ENCODE assay signal across 1 cellular context in the genomic region with DNA sequence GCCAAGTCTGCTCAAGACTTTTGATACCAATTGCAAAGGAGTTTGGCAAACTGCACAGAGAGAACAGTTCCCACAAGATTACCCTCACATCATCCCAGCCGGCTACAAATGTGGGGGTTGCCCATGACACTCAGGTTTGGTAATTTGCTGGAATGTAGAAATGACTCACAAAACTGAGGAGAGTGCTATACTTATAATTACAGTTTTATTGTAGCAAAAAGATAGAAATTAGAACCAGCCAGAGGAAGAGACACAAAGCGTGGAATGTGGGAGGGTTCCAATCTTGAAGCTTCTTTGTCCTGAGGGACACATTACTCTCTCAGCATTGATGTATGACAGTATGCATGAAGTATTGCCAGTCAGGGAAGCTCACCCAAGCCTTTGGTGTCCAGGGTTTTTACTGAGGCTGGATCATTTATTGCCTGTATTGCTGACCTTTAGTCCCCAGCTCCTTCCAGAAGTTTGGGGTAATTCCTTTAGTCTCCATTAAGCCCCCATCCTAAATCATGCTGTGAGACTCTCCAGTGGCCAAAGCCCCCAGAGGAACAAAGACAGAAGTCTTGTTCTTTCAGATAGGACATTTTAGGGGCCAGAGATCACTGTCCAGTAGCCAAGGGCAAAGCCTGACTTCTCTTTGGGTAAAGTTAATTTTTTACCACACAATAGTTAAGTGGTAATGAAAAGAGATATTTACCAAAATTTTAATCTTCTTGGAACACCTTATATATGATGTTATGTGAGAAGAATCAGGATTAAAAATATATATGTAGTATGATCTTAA.
TF ChIP-seq lines count a peak whose summit lies in the region.

No MANE protein-coding gene starts in this region.

TF ChIP-seq in GM23338, 12 proteins besides CTCF, POLR2A, EP300 and RAD21 (continued from another document):
- TF ChIP-seq CREB1 (CRISPR knock-in tag; IDR thresholded peaks at IDR 0.05; ENCODE audit: low read depth) = no peak
- TF ChIP-seq, protein P1, sequence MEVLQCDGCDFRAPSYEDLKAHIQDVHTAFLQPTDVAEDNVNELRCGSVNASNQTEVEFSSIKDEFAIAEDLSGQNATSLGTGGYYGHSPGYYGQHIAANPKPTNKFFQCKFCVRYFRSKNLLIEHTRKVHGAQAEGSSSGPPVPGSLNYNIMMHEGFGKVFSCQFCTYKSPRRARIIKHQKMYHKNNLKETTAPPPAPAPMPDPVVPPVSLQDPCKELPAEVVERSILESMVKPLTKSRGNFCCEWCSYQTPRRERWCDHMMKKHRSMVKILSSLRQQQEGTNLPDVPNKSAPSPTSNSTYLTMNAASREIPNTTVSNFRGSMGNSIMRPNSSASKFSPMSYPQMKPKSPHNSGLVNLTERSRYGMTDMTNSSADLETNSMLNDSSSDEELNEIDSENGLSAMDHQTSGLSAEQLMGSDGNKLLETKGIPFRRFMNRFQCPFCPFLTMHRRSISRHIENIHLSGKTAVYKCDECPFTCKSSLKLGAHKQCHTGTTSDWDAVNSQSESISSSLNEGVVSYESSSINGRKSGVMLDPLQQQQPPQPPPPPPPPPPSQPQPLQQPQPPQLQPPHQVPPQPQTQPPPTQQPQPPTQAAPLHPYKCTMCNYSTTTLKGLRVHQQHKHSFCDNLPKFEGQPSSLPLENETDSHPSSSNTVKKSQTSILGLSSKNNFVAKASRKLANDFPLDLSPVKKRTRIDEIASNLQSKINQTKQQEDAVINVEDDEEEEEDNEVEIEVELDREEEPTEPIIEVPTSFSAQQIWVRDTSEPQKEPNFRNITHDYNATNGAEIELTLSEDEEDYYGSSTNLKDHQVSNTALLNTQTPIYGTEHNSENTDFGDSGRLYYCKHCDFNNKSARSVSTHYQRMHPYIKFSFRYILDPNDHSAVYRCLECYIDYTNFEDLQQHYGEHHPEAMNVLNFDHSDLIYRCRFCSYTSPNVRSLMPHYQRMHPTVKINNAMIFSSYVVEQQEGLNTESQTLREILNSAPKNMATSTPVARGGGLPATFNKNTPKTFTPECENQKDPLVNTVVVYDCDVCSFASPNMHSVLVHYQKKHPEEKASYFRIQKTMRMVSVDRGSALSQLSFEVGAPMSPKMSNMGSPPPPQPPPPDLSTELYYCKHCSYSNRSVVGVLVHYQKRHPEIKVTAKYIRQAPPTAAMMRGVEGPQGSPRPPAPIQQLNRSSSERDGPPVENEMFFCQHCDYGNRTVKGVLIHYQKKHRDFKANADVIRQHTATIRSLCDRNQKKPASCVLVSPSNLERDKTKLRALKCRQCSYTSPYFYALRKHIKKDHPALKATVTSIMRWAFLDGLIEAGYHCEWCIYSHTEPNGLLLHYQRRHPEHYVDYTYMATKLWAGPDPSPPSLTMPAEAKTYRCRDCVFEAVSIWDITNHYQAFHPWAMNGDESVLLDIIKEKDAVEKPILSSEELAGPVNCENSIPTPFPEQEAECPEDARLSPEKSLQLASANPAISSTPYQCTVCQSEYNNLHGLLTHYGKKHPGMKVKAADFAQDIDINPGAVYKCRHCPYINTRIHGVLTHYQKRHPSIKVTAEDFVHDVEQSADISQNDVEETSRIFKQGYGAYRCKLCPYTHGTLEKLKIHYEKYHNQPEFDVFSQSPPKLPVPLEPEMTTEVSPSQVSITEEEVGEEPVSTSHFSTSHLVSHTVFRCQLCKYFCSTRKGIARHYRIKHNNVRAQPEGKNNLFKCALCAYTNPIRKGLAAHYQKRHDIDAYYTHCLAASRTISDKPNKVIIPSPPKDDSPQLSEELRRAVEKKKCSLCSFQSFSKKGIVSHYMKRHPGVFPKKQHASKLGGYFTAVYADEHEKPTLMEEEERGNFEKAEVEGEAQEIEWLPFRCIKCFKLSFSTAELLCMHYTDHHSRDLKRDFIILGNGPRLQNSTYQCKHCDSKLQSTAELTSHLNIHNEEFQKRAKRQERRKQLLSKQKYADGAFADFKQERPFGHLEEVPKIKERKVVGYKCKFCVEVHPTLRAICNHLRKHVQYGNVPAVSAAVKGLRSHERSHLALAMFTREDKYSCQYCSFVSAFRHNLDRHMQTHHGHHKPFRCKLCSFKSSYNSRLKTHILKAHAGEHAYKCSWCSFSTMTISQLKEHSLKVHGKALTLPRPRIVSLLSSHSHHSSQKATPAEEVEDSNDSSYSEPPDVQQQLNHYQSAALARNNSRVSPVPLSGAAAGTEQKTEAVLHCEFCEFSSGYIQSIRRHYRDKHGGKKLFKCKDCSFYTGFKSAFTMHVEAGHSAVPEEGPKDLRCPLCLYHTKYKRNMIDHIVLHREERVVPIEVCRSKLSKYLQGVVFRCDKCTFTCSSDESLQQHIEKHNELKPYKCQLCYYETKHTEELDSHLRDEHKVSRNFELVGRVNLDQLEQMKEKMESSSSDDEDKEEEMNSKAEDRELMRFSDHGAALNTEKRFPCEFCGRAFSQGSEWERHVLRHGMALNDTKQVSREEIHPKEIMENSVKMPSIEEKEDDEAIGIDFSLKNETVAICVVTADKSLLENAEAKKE (CRISPR knock-in tag; IDR thresholded peaks at IDR 0.05) = no peak
- TF ChIP-seq, protein P2, sequence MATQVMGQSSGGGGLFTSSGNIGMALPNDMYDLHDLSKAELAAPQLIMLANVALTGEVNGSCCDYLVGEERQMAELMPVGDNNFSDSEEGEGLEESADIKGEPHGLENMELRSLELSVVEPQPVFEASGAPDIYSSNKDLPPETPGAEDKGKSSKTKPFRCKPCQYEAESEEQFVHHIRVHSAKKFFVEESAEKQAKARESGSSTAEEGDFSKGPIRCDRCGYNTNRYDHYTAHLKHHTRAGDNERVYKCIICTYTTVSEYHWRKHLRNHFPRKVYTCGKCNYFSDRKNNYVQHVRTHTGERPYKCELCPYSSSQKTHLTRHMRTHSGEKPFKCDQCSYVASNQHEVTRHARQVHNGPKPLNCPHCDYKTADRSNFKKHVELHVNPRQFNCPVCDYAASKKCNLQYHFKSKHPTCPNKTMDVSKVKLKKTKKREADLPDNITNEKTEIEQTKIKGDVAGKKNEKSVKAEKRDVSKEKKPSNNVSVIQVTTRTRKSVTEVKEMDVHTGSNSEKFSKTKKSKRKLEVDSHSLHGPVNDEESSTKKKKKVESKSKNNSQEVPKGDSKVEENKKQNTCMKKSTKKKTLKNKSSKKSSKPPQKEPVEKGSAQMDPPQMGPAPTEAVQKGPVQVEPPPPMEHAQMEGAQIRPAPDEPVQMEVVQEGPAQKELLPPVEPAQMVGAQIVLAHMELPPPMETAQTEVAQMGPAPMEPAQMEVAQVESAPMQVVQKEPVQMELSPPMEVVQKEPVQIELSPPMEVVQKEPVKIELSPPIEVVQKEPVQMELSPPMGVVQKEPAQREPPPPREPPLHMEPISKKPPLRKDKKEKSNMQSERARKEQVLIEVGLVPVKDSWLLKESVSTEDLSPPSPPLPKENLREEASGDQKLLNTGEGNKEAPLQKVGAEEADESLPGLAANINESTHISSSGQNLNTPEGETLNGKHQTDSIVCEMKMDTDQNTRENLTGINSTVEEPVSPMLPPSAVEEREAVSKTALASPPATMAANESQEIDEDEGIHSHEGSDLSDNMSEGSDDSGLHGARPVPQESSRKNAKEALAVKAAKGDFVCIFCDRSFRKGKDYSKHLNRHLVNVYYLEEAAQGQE (IDR thresholded peaks at IDR 0.05; ENCODE audit: unreplicated experiment) = no peak
- no peak for TF ChIP-seq STAT1 (IDR thresholded peaks at IDR 0.05; ENCODE audit: unreplicated experiment)
- no peak for TF ChIP-seq ZNF331 (CRISPR knock-in tag; IDR thresholded peaks at IDR 0.05; ENCODE audit: low read depth)
- TF ChIP-seq JUNB (IDR thresholded peaks at IDR 0.05; ENCODE audit: unreplicated experiment) = no peak
- no peak for TF ChIP-seq EZH2 (IDR thresholded peaks at IDR 0.05; ENCODE audit: low read depth, unreplicated experiment)
- no peak for TF ChIP-seq NANOG (IDR thresholded peaks at IDR 0.05; ENCODE audit: borderline replicate concordance)
- TF ChIP-seq ETS1 (IDR thresholded peaks at IDR 0.05) = no peak
